In the genomic region with DNA sequence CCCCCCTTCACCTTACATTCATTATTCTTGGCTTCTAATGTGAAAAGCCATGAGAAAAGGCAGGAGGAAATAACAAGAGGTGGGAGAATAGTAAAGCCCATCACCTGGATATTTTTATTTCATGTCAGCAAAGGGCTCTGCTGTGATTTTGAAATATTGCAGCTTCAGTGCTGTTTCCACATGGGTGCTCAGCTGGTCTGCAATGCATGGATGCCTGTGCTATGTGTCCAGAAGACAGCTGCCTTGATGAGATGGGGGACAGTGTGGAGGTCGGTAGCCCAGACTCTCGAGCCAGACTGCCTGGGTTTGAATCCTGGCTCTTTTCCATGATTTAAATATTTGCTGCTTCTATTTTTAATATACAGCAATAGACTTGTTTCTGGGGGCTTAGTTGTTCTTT, we compare ENCODE assay signal across 28 cellular contexts.
"Had no signal": no experiment of that assay in that cellular context is flagged by ENCODE, and none has a peak within 500 bp of the region (broad histone marks: within the 10 kb centered on the region; RNA-seq: fewer than 3 reads in every experiment).

No MANE protein-coding gene starts in this region.

- H3K36me3 Mint-ChIP-seq: activated naive CD4-positive, alpha-beta T cell treated with anti-CD3 and anti-CD28 coated beads, Interleukin-2, amount 10 ng/mL, durations not matched to agents 7 days and 5 days; activated naive CD4-positive, alpha-beta T cell treated with anti-CD3 and anti-CD28 coated beads, Interleukin-2, amount 50 U/mL, for 72 hours; activated naive CD8-positive, alpha-beta T cell treated with anti-CD3 and anti-CD28 coated beads, Interleukin-2, amount 10 ng/mL, durations not matched to agents 7 days and 5 days; brain had no signal

- H3K9me3 Mint-ChIP-seq: activated CD4-positive, alpha-beta T cell treated with anti-CD3 and anti-CD28 coated beads, Interleukin-2, amount 10 ng/mL, durations not matched to agents 24 days and 14 days; activated naive CD4-positive, alpha-beta T cell treated with anti-CD3 and anti-CD28 coated beads, Interleukin-2, amount 10 ng/mL, durations not matched to agents 7 days and 5 days; activated naive CD4-positive, alpha-beta T cell treated with anti-CD3 and anti-CD28 coated beads, Interleukin-2, amount 50 U/mL, for 72 hours; activated naive CD8-positive, alpha-beta T cell treated with anti-CD3 and anti-CD28 coated beads, Interleukin-2, amount 10 ng/mL, durations not matched to agents 7 days and 5 days; activated T-helper 1 cell treated with anti-CD3 and anti-CD28 coated beads, Interleukin-12 subunit alpha, Interleukin-12 subunit beta, Interleukin-2, Interleukin-4 antibody, amounts not matched to agents 30 ng/mL and 10 ng/mL and 1 ng/mL, durations not matched to agents 14 hours and 24 hours and 36 hours; endodermal cell had no signal

- ATAC-seq: activated CD4-positive, alpha-beta T cell treated with anti-CD3 and anti-CD28 coated beads for 36 hours; activated CD8-positive, alpha-beta T cell treated with anti-CD3 and anti-CD28 coated beads for 36 hours; activated naive CD4-positive, alpha-beta T cell treated with anti-CD3 and anti-CD28 coated beads, Interleukin-2, amount 50 U/mL, for 72 hours; esophagus mucosa; heart left ventricle had no signal

- H3K27ac ChIP-seq: ascending aorta, breast epithelium, cardiac muscle cell, coronary artery, heart left ventricle had no signal

- H3K27me3 ChIP-seq: ascending aorta, breast epithelium, cardiac muscle cell, dorsolateral prefrontal cortex, heart left ventricle had no signal

- H3K4me3 Mint-ChIP-seq: activated CD4-positive, alpha-beta T cell treated with anti-CD3 and anti-CD28 coated beads for 36 hours; activated CD4-positive, alpha-beta T cell treated with anti-CD3 and anti-CD28 coated beads, Interleukin-2, amount 10 ng/mL, durations not matched to agents 24 days and 14 days; activated CD8-positive, alpha-beta T cell treated with anti-CD3 and anti-CD28 coated beads for 36 hours; activated naive CD4-positive, alpha-beta T cell treated with anti-CD3 and anti-CD28 coated beads, Interleukin-2, amount 10 ng/mL, durations not matched to agents 7 days and 5 days; activated naive CD8-positive, alpha-beta T cell treated with anti-CD3 and anti-CD28 coated beads, Interleukin-2, amount 10 ng/mL, durations not matched to agents 7 days and 5 days; activated T-helper 1 cell treated with anti-CD3 and anti-CD28 coated beads, Interleukin-12 subunit alpha, Interleukin-12 subunit beta, Interleukin-2, Interleukin-4 antibody, amounts not matched to agents 30 ng/mL and 10 ng/mL and 1 ng/mL, durations not matched to agents 14 hours and 24 hours and 36 hours; brain; dendritic cell treated with granulocyte-macrophage colony-stimulating factor and Interleukin-4, amounts not matched to agents 40 ng/mL and 50 ng/mL, for 4 days; endodermal cell had no signal

- H3K27ac Mint-ChIP-seq: activated CD4-positive, alpha-beta T cell treated with anti-CD3 and anti-CD28 coated beads for 36 hours; activated CD4-positive, alpha-beta T cell treated with anti-CD3 and anti-CD28 coated beads, Interleukin-2, amount 10 ng/mL, durations not matched to agents 24 days and 14 days; activated CD8-positive, alpha-beta T cell treated with anti-CD3 and anti-CD28 coated beads for 36 hours; activated naive CD4-positive, alpha-beta T cell treated with anti-CD3 and anti-CD28 coated beads, Interleukin-2, amount 10 ng/mL, durations not matched to agents 7 days and 5 days; activated naive CD4-positive, alpha-beta T cell treated with anti-CD3 and anti-CD28 coated beads, Interleukin-2, amount 50 U/mL, for 72 hours; activated naive CD8-positive, alpha-beta T cell treated with anti-CD3 and anti-CD28 coated beads, Interleukin-2, amount 10 ng/mL, durations not matched to agents 7 days and 5 days; activated T-helper 1 cell treated with anti-CD3 and anti-CD28 coated beads, Interleukin-12 subunit alpha, Interleukin-12 subunit beta, Interleukin-2, Interleukin-4 antibody, amounts not matched to agents 30 ng/mL and 10 ng/mL and 1 ng/mL, durations not matched to agents 14 hours and 24 hours and 36 hours; brain; dendritic cell treated with granulocyte-macrophage colony-stimulating factor and Interleukin-4, amounts not matched to agents 40 ng/mL and 50 ng/mL, for 4 days; endodermal cell had no signal

- H3K4me1 Mint-ChIP-seq: activated CD4-positive, alpha-beta T cell treated with anti-CD3 and anti-CD28 coated beads for 36 hours; activated CD4-positive, alpha-beta T cell treated with anti-CD3 and anti-CD28 coated beads, Interleukin-2, amount 10 ng/mL, durations not matched to agents 24 days and 14 days; activated naive CD4-positive, alpha-beta T cell treated with anti-CD3 and anti-CD28 coated beads, Interleukin-2, amount 10 ng/mL, durations not matched to agents 7 days and 5 days; activated naive CD8-positive, alpha-beta T cell treated with anti-CD3 and anti-CD28 coated beads, Interleukin-2, amount 10 ng/mL, durations not matched to agents 7 days and 5 days; endodermal cell had no signal

- DNase-seq: activated CD4-positive, alpha-beta T cell treated with anti-CD3 and anti-CD28 coated beads for 36 hours; activated CD4-positive, alpha-beta T cell treated with anti-CD3 and anti-CD28 coated beads, Interleukin-2, amount 10 ng/mL, durations not matched to agents 24 days and 14 days; activated CD4-positive, CD25-positive, alpha-beta regulatory T cell; activated CD4-positive, CD25-positive, alpha-beta regulatory T cell treated with anti-CD3 and anti-CD28 coated beads, Interleukin-2, amount 50 U/mL, for 72 hours; activated CD8-positive, alpha-beta memory T cell treated with anti-CD3 and anti-CD28 coated beads for 24 hours; activated CD8-positive, alpha-beta T cell treated with anti-CD3 and anti-CD28 coated beads for 36 hours; activated gamma-delta T cell; activated naive CD4-positive, alpha-beta T cell; activated naive CD4-positive, alpha-beta T cell treated with anti-CD3 and anti-CD28 coated beads, Interleukin-2, amount 10 ng/mL, durations not matched to agents 7 days and 5 days; activated naive CD8-positive, alpha-beta T cell treated with anti-CD3 and anti-CD28 coated beads, Interleukin-2, amount 10 ng/mL, durations not matched to agents 7 days and 5 days; activated T-cell treated with anti-CD3 and anti-CD28 coated beads, Interleukin-2, amount 50 U/mL, for 48 hours; central memory CD4-positive, alpha-beta T cell; effector memory CD4-positive, alpha-beta T cell; endodermal cell; foreskin fibroblast; glutamatergic neuron; heart left ventricle; T-helper 2 cell had no signal

- H3K27me3 Mint-ChIP-seq: activated CD4-positive, alpha-beta T cell treated with anti-CD3 and anti-CD28 coated beads for 36 hours; activated CD4-positive, alpha-beta T cell treated with anti-CD3 and anti-CD28 coated beads, Interleukin-2, amount 10 ng/mL, durations not matched to agents 24 days and 14 days; activated CD8-positive, alpha-beta T cell treated with anti-CD3 and anti-CD28 coated beads for 36 hours; activated naive CD4-positive, alpha-beta T cell treated with anti-CD3 and anti-CD28 coated beads, Interleukin-2, amount 10 ng/mL, durations not matched to agents 7 days and 5 days; activated naive CD8-positive, alpha-beta T cell treated with anti-CD3 and anti-CD28 coated beads, Interleukin-2, amount 10 ng/mL, durations not matched to agents 7 days and 5 days; dendritic cell treated with granulocyte-macrophage colony-stimulating factor and Interleukin-4, amounts not matched to agents 40 ng/mL and 50 ng/mL, for 4 days had no signal

- H3K9me3 ChIP-seq: ascending aorta, breast epithelium, heart left ventricle had no signal

- H3K36me3 ChIP-seq: ascending aorta, breast epithelium, cardiac muscle cell, heart left ventricle had no signal

- H3K4me3 ChIP-seq: ascending aorta, breast epithelium, cardiac muscle cell, coronary artery, dorsolateral prefrontal cortex, heart left ventricle had no signal

- H3K4me1 ChIP-seq: ascending aorta, breast epithelium, heart left ventricle had no signal
